8 cellular contexts compared by ENCODE assay signal in the genomic region with DNA sequence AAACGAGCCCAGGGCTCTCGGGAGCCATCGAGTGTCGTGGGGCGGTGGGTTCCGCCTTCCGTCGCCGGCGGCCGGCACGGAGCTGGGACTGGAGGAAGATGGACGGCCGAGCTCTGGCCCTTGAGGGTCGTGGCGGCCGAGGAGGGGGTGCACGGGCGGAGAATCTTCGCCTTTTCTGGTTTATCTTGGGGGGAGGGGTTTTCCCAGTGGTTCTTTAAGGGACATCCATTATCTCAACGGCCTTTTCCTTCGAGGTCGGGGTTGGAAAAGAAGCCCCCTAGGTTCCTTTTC. TPM values are rescaled to one million over a fixed set of nuclear protein-coding genes. Genes with fewer than 3 reads are reported as not detected.
A peak's percentile ranks its signal among the peaks of the same experiment; 100 is the strongest.
DNase-seq lines count a peak whose midpoint lies in the region; ATAC-seq and TF ChIP-seq lines count a peak whose summit lies in the region.

No MANE protein-coding gene starts in this region.

- WGBS in ectodermal cell, 2 experiments, result 0% methylated on average over 22 to 23 of the region's 23 CpGs

- peaks cover 4% of the 10 kb centered on the region for H3K4me1 ChIP-seq in ectodermal cell (ENCODE audit: control insufficient read depth, insufficient read depth, low read length)
- peaks cover 6 to 7% of the 10 kb centered on the region in 2 donors for H3K4me1 ChIP-seq in naive thymus-derived CD4-positive, alpha-beta T cell (ENCODE audit: control insufficient read depth in 2 of 2, insufficient read depth in 2 of 2, low read length in 2 of 2)

- H3K4me3 Mint-ChIP-seq in naive thymus-derived CD4-positive, alpha-beta T cell, result peak overlapping the region; percentile 87 to 100 (median 96)

- POLR2A ChIA-PET in naive thymus-derived CD4-positive, alpha-beta T cell (lab: Charles Lee), result interaction anchor here (0.6 to 1.5 kb wide), 6 partner anchors 10 to 686 kb away, joined by 3 to 6 read pairs (median 4); partner anchors contain the start of genes HNRNPH3, PBLD and STOX1

- ATAC-seq in naive thymus-derived CD4-positive, alpha-beta T cell, result peak; percentile 1

- intact Hi-C loops in naive thymus-derived CD4-positive, alpha-beta T cell (cut with micrococcal nuclease), result loop anchor here (1.0 to 10.0 kb wide), 19 partner anchors 107 to 957 kb away; partner anchors contain the start of genes DDX21 (in 2 of the 2), DDX50 (in 2 of the 2), RUFY2 (in 2 of the 2) and SIRT1 (in 2 of the 2)

- H3K4me1 Mint-ChIP-seq in naive thymus-derived CD4-positive, alpha-beta T cell, result peaks cover 10 to 28% (median 19%) of the 10 kb centered on the region in 7 donors

- H3K27ac ChIP-seq in ectodermal cell (ENCODE audit: insufficient read depth, low read depth, low read length, poor library complexity, severe bottlenecking), result peak overlapping the region; percentile 84
- peak overlapping the region; percentile 96 for H3K27ac ChIP-seq in naive thymus-derived CD4-positive, alpha-beta T cell (ENCODE audit: low read depth, low read length)

- peaks cover 39% of the 10 kb centered on the region for H3K36me3 ChIP-seq in MG63
- H3K36me3 ChIP-seq in ectodermal cell (ENCODE audit: control insufficient read depth, insufficient read depth, low read length), result peaks cover 23% of the 10 kb centered on the region
- H3K36me3 ChIP-seq in naive thymus-derived CD4-positive, alpha-beta T cell (ENCODE audit: control insufficient read depth in 2 of 3, insufficient read depth in 3 of 3, low read length in 3 of 3), result peaks cover 0 to 27% (median 0%) of the 10 kb centered on the region in 3 experiments

- CTCF ChIA-PET in naive thymus-derived CD4-positive, alpha-beta T cell (lab: Charles Lee), result interaction anchor here (0.5 kb wide), 1 partner anchor 277 kb away, joined by 4 read pairs; no protein-coding TSS in a partner anchor

- peaks cover 0 to 2% (median 0%) of the 10 kb centered on the region in 5 donors for H3K27me3 Mint-ChIP-seq in naive thymus-derived CD4-positive, alpha-beta T cell

- H3K4me3 ChIP-seq in MG63, result peak overlapping the region; percentile 95
- peak overlapping the region; percentile 92 for H3K4me3 ChIP-seq in ectodermal cell (ENCODE audit: insufficient read depth, low read depth, low read length)
- peak overlapping the region; percentile 64 for H3K4me3 ChIP-seq in naive thymus-derived CD4-positive, alpha-beta T cell (ENCODE audit: low read length)

- H3K36me3 Mint-ChIP-seq in naive thymus-derived CD4-positive, alpha-beta T cell, result peaks cover 0 to 22% (median 12%) of the 10 kb centered on the region in 5 donors

- H3K9me3 ChIP-seq in MG63, result no peaks in the 10 kb centered on the region
- no peaks in the 10 kb centered on the region for H3K9me3 ChIP-seq in ectodermal cell (ENCODE audit: control insufficient read depth, low read length)
- H3K9me3 ChIP-seq in naive thymus-derived CD4-positive, alpha-beta T cell (ENCODE audit: control insufficient read depth in 2 of 3, low read length in 3 of 3), result no peaks in the 10 kb centered on the region

- peak overlapping the region; percentile 74 to 99 (median 97) for H3K27ac Mint-ChIP-seq in naive thymus-derived CD4-positive, alpha-beta T cell

- no peak for TF ChIP-seq CTCF in GM13976 (IDR thresholded peaks at IDR 0.05; ENCODE audit: borderline replicate concordance, control extremely low read depth, extremely low read depth, insufficient read depth, missing control alignments)

- in situ Hi-C loops in GM13976 (cut with MboI; ENCODE audit: low sequenced_read_pairs, unreplicated experiment), result no loop called here

- H3K27me3 ChIP-seq in MG63, result no peaks in the 10 kb centered on the region
- no peaks in the 10 kb centered on the region for H3K27me3 ChIP-seq in ectodermal cell (ENCODE audit: control insufficient read depth, insufficient read depth, low read length, poor library complexity, severe bottlenecking)
- H3K27me3 ChIP-seq in naive thymus-derived CD4-positive, alpha-beta T cell (ENCODE audit: control insufficient read depth in 2 of 2, insufficient read depth in 2 of 2, low read length in 2 of 2), result no peaks in the 10 kb centered on the region

- DNase-seq in NCI-H345 (lab: John Stamatoyannopoulos, UW), result peak; percentile 22
- DNase-seq in NCI-H345 treated with DMSO at 0.1 percent for 48 hours (lab: John Stamatoyannopoulos, UW; ENCODE audit: unreplicated experiment), result no peak
- no peak for DNase-seq in MG63
- DNase-seq in naive thymus-derived CD4-positive, alpha-beta T cell, result peak in 1 of 9 donors; percentile 0
- no peak for DNase-seq in GM13976 (ENCODE audit: low spot score)
- DNase-seq in NCI-H774 (lab: John Stamatoyannopoulos, UW), result no peak
- DNase-seq in NCI-H2107 (lab: John Stamatoyannopoulos, UW), result no peak

- H3K9me3 Mint-ChIP-seq in naive thymus-derived CD4-positive, alpha-beta T cell, result peaks cover 0 to 5% (median 0%) of the 10 kb centered on the region in 11 donors

RNA-seq across cellular contexts. Expression of gene CCAR1, which starts 0.6 kb away (rescaled TPM):
- total RNA-seq in MG63 (2014; rRNA removed; shearing (Covaris generic); ENCODE audit: low replicate concordance), result 23.8 and 26.5 TPM in 2 replicates
- polyA plus RNA-seq in ectodermal cell (2013, experiment 1 of 4), result 114 TPM
- polyA plus RNA-seq in ectodermal cell (2013, experiment 2 of 4), result 106 TPM
- polyA plus RNA-seq in ectodermal cell (2013, experiment 3 of 4), result 79.2 TPM
- 93.0 TPM for polyA plus RNA-seq in ectodermal cell (2013, experiment 4 of 4)
- total RNA-seq in naive thymus-derived CD4-positive, alpha-beta T cell, result 10 to 100 TPM; 64.4 to 89.5 (median 88.2) TPM
- polyA plus RNA-seq in naive thymus-derived CD4-positive, alpha-beta T cell, result 10 to 100 TPM; 31.7 to 51.7 TPM
